1 cellular context compared by ENCODE assay signal in genomic region chr1:32014199-32014936, GRCh38.
TF ChIP-seq lines count a peak whose summit lies in the region.

No MANE protein-coding gene starts in this region.

TF ChIP-seq in HepG2, 621 proteins besides CTCF, POLR2A, EP300 and RAD21 (continued from another document and continues in another):
- TF ChIP-seq, protein P1, sequence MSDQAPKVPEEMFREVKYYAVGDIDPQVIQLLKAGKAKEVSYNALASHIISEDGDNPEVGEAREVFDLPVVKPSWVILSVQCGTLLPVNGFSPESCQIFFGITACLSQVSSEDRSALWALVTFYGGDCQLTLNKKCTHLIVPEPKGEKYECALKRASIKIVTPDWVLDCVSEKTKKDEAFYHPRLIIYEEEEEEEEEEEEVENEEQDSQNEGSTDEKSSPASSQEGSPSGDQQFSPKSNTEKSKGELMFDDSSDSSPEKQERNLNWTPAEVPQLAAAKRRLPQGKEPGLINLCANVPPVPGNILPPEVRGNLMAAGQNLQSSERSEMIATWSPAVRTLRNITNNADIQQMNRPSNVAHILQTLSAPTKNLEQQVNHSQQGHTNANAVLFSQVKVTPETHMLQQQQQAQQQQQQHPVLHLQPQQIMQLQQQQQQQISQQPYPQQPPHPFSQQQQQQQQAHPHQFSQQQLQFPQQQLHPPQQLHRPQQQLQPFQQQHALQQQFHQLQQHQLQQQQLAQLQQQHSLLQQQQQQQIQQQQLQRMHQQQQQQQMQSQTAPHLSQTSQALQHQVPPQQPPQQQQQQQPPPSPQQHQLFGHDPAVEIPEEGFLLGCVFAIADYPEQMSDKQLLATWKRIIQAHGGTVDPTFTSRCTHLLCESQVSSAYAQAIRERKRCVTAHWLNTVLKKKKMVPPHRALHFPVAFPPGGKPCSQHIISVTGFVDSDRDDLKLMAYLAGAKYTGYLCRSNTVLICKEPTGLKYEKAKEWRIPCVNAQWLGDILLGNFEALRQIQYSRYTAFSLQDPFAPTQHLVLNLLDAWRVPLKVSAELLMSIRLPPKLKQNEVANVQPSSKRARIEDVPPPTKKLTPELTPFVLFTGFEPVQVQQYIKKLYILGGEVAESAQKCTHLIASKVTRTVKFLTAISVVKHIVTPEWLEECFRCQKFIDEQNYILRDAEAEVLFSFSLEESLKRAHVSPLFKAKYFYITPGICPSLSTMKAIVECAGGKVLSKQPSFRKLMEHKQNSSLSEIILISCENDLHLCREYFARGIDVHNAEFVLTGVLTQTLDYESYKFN (CRISPR knock-in tag; conservative IDR thresholded peaks at IDR 0.05), result no peak
- TF ChIP-seq KDM5A (IDR thresholded peaks at IDR 0.05; ENCODE audit: borderline replicate concordance, low read length) (peak; percentile 37; the same call in 1 of the 2 replicates), PHF5A (CRISPR knock-in tag; IDR thresholded peaks at IDR 0.05; ENCODE audit: low read depth, unreplicated experiment) (no peak), HDAC6 (IDR thresholded peaks at IDR 0.05; ENCODE audit: low read depth, low read length) (no peak), ZBTB43 (CRISPR knock-in tag; conservative IDR thresholded peaks at IDR 0.05) (0 out of 2 replicates have a peak, but pooled peaks have one; percentile 10), ZBTB7B (CRISPR knock-in tag; IDR thresholded peaks at IDR 0.05) (no peak), ZNF547 (CRISPR knock-in tag; IDR thresholded peaks at IDR 0.05) (peak; percentile 60; the same call in 1 of the 2 replicates), FOSL2 (CRISPR knock-in tag; IDR thresholded peaks at IDR 0.05) (no peak), ZNF10 (CRISPR knock-in tag; IDR thresholded peaks at IDR 0.05; ENCODE audit: borderline replicate concordance, low read depth) (no peak), ZZZ3 (CRISPR knock-in tag; IDR thresholded peaks at IDR 0.05; ENCODE audit: borderline replicate concordance) (no peak), ZNF598 (CRISPR knock-in tag; IDR thresholded peaks at IDR 0.05; ENCODE audit: borderline replicate concordance) (peak; percentile 64; the same call in 1 of the 2 replicates), ZNF143 (CRISPR knock-in tag; IDR thresholded peaks at IDR 0.05) (peak; percentile 62; the same call in 1 of the 2 replicates), SOX6 (IDR thresholded peaks at IDR 0.05) (no peak), SOX6 (CRISPR knock-in tag; IDR thresholded peaks at IDR 0.05) (no peak), NCOA2 (CRISPR knock-in tag; IDR thresholded peaks at IDR 0.05) (no peak), MXI1 (IDR thresholded peaks at IDR 0.05; ENCODE audit: borderline replicate concordance, low read depth, low read length) (no peak), KIAA2018 (CRISPR knock-in tag; IDR thresholded peaks at IDR 0.05; ENCODE audit: borderline replicate concordance) (no peak), CREBL2 (CRISPR knock-in tag; IDR thresholded peaks at IDR 0.05; ENCODE audit: borderline replicate concordance) (no peak), ZFP82 (CRISPR knock-in tag; IDR thresholded peaks at IDR 0.05; ENCODE audit: borderline replicate concordance) (no peak), ZNF749 (CRISPR knock-in tag; IDR thresholded peaks at IDR 0.05; ENCODE audit: borderline replicate concordance) (no peak), STAT5B (CRISPR knock-in tag; IDR thresholded peaks at IDR 0.05) (no peak), WIZ (CRISPR knock-in tag; IDR thresholded peaks at IDR 0.05) (no peak), ZNF383 (CRISPR knock-in tag; IDR thresholded peaks at IDR 0.05; ENCODE audit: borderline replicate concordance) (no peak), SAP130 (CRISPR knock-in tag; IDR thresholded peaks at IDR 0.05; ENCODE audit: low read depth) (peak; percentile 68), ZNF296 (CRISPR knock-in tag; conservative IDR thresholded peaks at IDR 0.05) (no peak), GLI4 (CRISPR knock-in tag; IDR thresholded peaks at IDR 0.05; ENCODE audit: borderline replicate concordance) (0 out of 2 replicates have a peak, but pooled peaks have one; percentile 44), ZNF556 (CRISPR knock-in tag; IDR thresholded peaks at IDR 0.05; ENCODE audit: borderline replicate concordance) (no peak), ZNF614 (CRISPR knock-in tag; IDR thresholded peaks at IDR 0.05; ENCODE audit: borderline replicate concordance) (no peak), ZMAT3 (CRISPR knock-in tag; conservative IDR thresholded peaks at IDR 0.05) (peak; percentile 80; the same call in 1 of the 2 replicates), MATR3 (CRISPR knock-in tag; IDR thresholded peaks at IDR 0.05) (no peak)
- TF ChIP-seq, protein P2, sequence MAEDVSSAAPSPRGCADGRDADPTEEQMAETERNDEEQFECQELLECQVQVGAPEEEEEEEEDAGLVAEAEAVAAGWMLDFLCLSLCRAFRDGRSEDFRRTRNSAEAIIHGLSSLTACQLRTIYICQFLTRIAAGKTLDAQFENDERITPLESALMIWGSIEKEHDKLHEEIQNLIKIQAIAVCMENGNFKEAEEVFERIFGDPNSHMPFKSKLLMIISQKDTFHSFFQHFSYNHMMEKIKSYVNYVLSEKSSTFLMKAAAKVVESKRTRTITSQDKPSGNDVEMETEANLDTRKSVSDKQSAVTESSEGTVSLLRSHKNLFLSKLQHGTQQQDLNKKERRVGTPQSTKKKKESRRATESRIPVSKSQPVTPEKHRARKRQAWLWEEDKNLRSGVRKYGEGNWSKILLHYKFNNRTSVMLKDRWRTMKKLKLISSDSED (CRISPR knock-in tag; IDR thresholded peaks at IDR 0.05), result no peak
- TF ChIP-seq, protein P3, sequence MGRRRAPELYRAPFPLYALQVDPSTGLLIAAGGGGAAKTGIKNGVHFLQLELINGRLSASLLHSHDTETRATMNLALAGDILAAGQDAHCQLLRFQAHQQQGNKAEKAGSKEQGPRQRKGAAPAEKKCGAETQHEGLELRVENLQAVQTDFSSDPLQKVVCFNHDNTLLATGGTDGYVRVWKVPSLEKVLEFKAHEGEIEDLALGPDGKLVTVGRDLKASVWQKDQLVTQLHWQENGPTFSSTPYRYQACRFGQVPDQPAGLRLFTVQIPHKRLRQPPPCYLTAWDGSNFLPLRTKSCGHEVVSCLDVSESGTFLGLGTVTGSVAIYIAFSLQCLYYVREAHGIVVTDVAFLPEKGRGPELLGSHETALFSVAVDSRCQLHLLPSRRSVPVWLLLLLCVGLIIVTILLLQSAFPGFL (CRISPR knock-in tag; IDR thresholded peaks at IDR 0.05), result no peak
- TF ChIP-seq, protein P4, sequence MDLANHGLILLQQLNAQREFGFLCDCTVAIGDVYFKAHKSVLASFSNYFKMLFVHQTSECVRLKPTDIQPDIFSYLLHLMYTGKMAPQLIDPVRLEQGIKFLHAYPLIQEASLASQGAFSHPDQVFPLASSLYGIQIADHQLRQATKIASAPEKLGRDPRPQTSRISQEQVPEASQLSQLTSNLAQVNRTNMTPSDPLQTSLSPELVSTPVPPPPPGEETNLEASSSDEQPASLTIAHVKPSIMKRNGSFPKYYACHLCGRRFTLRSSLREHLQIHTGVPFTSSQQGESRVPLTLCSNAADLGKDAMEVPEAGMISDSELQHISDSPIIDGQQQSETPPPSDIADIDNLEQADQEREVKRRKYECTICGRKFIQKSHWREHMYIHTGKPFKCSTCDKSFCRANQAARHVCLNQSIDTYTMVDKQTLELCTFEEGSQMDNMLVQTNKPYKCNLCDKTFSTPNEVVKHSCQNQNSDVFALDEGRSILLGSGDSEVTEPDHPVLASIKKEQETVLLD (CRISPR knock-in tag; IDR thresholded peaks at IDR 0.05; ENCODE audit: low read depth), result peak; percentile 20; the same call in 1 of the 2 replicates
- TF ChIP-seq, protein P5, sequence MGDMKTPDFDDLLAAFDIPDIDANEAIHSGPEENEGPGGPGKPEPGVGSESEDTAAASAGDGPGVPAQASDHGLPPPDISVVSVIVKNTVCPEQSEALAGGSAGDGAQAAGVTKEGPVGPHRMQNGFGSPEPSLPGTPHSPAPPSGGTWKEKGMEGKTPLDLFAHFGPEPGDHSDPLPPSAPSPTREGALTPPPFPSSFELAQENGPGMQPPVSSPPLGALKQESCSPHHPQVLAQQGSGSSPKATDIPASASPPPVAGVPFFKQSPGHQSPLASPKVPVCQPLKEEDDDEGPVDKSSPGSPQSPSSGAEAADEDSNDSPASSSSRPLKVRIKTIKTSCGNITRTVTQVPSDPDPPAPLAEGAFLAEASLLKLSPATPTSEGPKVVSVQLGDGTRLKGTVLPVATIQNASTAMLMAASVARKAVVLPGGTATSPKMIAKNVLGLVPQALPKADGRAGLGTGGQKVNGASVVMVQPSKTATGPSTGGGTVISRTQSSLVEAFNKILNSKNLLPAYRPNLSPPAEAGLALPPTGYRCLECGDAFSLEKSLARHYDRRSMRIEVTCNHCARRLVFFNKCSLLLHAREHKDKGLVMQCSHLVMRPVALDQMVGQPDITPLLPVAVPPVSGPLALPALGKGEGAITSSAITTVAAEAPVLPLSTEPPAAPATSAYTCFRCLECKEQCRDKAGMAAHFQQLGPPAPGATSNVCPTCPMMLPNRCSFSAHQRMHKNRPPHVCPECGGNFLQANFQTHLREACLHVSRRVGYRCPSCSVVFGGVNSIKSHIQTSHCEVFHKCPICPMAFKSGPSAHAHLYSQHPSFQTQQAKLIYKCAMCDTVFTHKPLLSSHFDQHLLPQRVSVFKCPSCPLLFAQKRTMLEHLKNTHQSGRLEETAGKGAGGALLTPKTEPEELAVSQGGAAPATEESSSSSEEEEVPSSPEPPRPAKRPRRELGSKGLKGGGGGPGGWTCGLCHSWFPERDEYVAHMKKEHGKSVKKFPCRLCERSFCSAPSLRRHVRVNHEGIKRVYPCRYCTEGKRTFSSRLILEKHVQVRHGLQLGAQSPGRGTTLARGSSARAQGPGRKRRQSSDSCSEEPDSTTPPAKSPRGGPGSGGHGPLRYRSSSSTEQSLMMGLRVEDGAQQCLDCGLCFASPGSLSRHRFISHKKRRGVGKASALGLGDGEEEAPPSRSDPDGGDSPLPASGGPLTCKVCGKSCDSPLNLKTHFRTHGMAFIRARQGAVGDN (CRISPR knock-in tag; IDR thresholded peaks at IDR 0.05), result peak; percentile 50
